ENCODE assay signal across 11 cellular contexts in genomic region chr13:44132710-44133109, GRCh38.
DNase-seq lines count a peak whose midpoint lies in the region; ATAC-seq, FAIRE-seq and TF ChIP-seq lines count a peak whose summit lies in the region.
"Had no signal": no experiment of that assay in that cellular context is flagged by ENCODE, and none has a peak within 500 bp of the region (broad histone marks: within the 10 kb centered on the region; RNA-seq: fewer than 3 reads in every experiment).

No MANE protein-coding gene starts in this region.

- no peak for TF ChIP-seq EP300 in K562 (IDR thresholded peaks at IDR 0.05; ENCODE audit: low read length)

- in situ Hi-C loops in K562 (cut with MboI), result no loop called here

- H3K4me2 ChIP-seq in K562 (ENCODE audit: insufficient read depth, low read length), result no peak overlapping the region

- H3K4me1 Mint-ChIP-seq in CD8-positive, alpha-beta memory T cell, result no peaks in the 10 kb centered on the region

- no peaks in the 10 kb centered on the region for H3K4me1 ChIP-seq in K562 (replicated peaks in 1 of 2; ENCODE audit: control insufficient read depth in 2 of 2, insufficient read depth in 2 of 2, low read length in 2 of 2)
- peaks cover 2% of the 10 kb centered on the region for H3K4me1 ChIP-seq in right cardiac atrium (ENCODE audit: control insufficient read depth, insufficient read depth, low read length)
- peaks cover 0 to 6% (median 0%) of the 10 kb centered on the region in 6 donors for H3K4me1 ChIP-seq in spleen
- H3K4me1 ChIP-seq in CD8-positive, alpha-beta memory T cell (ENCODE audit: insufficient read depth, low read length), result no peaks in the 10 kb centered on the region
- H3K4me1 ChIP-seq: colonic mucosa, uterus had no signal

- no peak for TF ChIP-seq RAD21 in K562 (CRISPR knock-in tag; conservative IDR thresholded peaks at IDR 0.05 in 1 of 2, IDR thresholded peaks at IDR 0.05 in 1 of 2)

- DNase-seq in HT1080 (ENCODE audit: low read depth) (peak; percentile 89), K562 (ENCODE audit: extremely low read depth in 1 of 4, low spot score in 3 of 4) (peak in 1 of 4 experiments; percentile 13), right cardiac atrium (peak; percentile 80 to 90 (median 87)), spleen (peak; percentile 89), NCI-H2227 (lab: John Stamatoyannopoulos, UW; ENCODE audit: unreplicated experiment) (no peak), NCI-H2196 treated with DMSO at 0.1 percent for 48 hours (lab: John Stamatoyannopoulos, UW; ENCODE audit: unreplicated experiment) (no peak)
- no peak for DNase-seq in stimulated activated naive CD4-positive, alpha-beta T cell (lab: John Stamatoyannopoulos, UW)
- DNase-seq in CD8-positive, alpha-beta memory T cell, result no peak
- DNase-seq: colonic mucosa, SHP77 treated with DMSO at 0.1 percent for 48 hours had no signal

- H3K9me3 ChIP-seq in K562 (replicated peaks; ENCODE audit: control insufficient read depth, insufficient read depth, low read depth, low read length), result no peaks in the 10 kb centered on the region
- no peaks in the 10 kb centered on the region for H3K9me3 ChIP-seq in right cardiac atrium (ENCODE audit: control insufficient read depth, low read length)
- H3K9me3 ChIP-seq in spleen, result no peaks in the 10 kb centered on the region
- H3K9me3 ChIP-seq in CD8-positive, alpha-beta memory T cell (ENCODE audit: low read length), result no peaks in the 10 kb centered on the region
- H3K9me3 ChIP-seq: colonic mucosa, uterus had no signal

- no peaks in the 10 kb centered on the region for H3K36me3 Mint-ChIP-seq in CD8-positive, alpha-beta memory T cell

- BruUV-seq in K562 (replicated peaks; lab: Mats Ljungman, UMichigan), result no TSS peak

- POLR2A ChIA-PET in K562 (lab: Yijun Ruan, JAX), result no interaction called here
- POLR2A ChIA-PET in CD8-positive, alpha-beta memory T cell (lab: Charles Lee), result no interaction called here

- H3K4me3 Mint-ChIP-seq in CD8-positive, alpha-beta memory T cell, result no peak overlapping the region

- no peaks in the 10 kb centered on the region for H3K9me1 ChIP-seq in K562 (ENCODE audit: control insufficient read depth, insufficient read depth, low read length)

- CTCF ChIA-PET in K562 (lab: Yijun Ruan, JAX; ENCODE audit: low intra/inter-chr PET ratio), result no interaction called here
- CTCF ChIA-PET in CD8-positive, alpha-beta memory T cell (lab: Charles Lee), result interaction anchor here (1.1 kb wide), 1 partner anchor 837 kb away, joined by 3 read pairs; no protein-coding TSS in a partner anchor

- H3K4me3 ChIP-seq in K562, result no peak overlapping the region
- no peak overlapping the region for H3K4me3 ChIP-seq in right cardiac atrium (ENCODE audit: low read length)
- no peak overlapping the region for H3K4me3 ChIP-seq in spleen
- no peak overlapping the region for H3K4me3 ChIP-seq in CD8-positive, alpha-beta memory T cell (ENCODE audit: low read length)
- H3K4me3 ChIP-seq: colonic mucosa, uterus had no signal

- no peak overlapping the region for H3K27ac ChIP-seq in K562 (ENCODE audit: extremely low read depth, low read depth, low read length)
- H3K27ac ChIP-seq in right cardiac atrium (ENCODE audit: low read length), result peak overlapping the region; percentile 56
- H3K27ac ChIP-seq in spleen, result peak overlapping the region in 6 of 8 donors; percentile 41 to 74 (median 53)
- no peak overlapping the region for H3K27ac ChIP-seq in CD8-positive, alpha-beta memory T cell (ENCODE audit: low read depth, low read length)
- H3K27ac ChIP-seq: colonic mucosa, uterus had no signal

- H3K9me3 Mint-ChIP-seq in CD8-positive, alpha-beta memory T cell, result no peaks in the 10 kb centered on the region

- intact Hi-C loops in K562 (cut with micrococcal nuclease), result no loop called here
- intact Hi-C loops in right cardiac atrium (cut with DNase I), result no loop called here
- intact Hi-C loops in spleen (cut with DNase I; ENCODE audit: low total_unique reads), result no loop called here

- peaks cover 9 to 40% of the 10 kb centered on the region in 2 donors for H3K27me3 Mint-ChIP-seq in CD8-positive, alpha-beta memory T cell

- FAIRE-seq in K562 (lab: Jason Lieb, UNC), result no peak

- TF ChIP-seq POLR2A in K562 (conservative IDR thresholded peaks at IDR 0.05) (no peak), spleen (IDR thresholded peaks at IDR 0.05) (no peak)

- peak overlapping the region in 1 of 8 donors; percentile 32 for H3K27ac Mint-ChIP-seq in CD8-positive, alpha-beta memory T cell

- H3K79me2 ChIP-seq in K562 (ENCODE audit: control insufficient read depth, insufficient read depth, low read length), result no peaks in the 10 kb centered on the region

- 5% methylated on average over 5 of the region's 6 CpGs for WGBS in K562 (ENCODE audit: insufficient coverage, low coverage, missing lambda C conversion rate)
- WGBS in right cardiac atrium, result 29% methylated on average over 6 of the region's 6 CpGs
- 31 to 56% (median 46%) methylated on average over 6 of the region's 6 CpGs for WGBS in spleen, 5 donors

- H3K9ac ChIP-seq in K562 (ENCODE audit: insufficient read depth in 1 of 2, low read depth in 2 of 2, low read length in 2 of 2), result no peak overlapping the region

- 0 out of 2 replicates have a peak overlapping the region, but pooled peaks have one; percentile 40 for H2AFZ ChIP-seq in K562 (ENCODE audit: low read depth, low read length)

- no peaks in the 10 kb centered on the region for H3K36me3 ChIP-seq in K562 (ENCODE audit: control insufficient read depth, insufficient read depth, low read length)
- H3K36me3 ChIP-seq in spleen, result no peaks in the 10 kb centered on the region
- no peaks in the 10 kb centered on the region for H3K36me3 ChIP-seq in CD8-positive, alpha-beta memory T cell (ENCODE audit: insufficient read depth, low read length)
- H3K36me3 ChIP-seq: colonic mucosa, uterus had no signal

- ATAC-seq in K562 (no peak), right cardiac atrium (peak; percentile 96)

- TF ChIP-seq CTCF in K562 (IDR thresholded peaks at IDR 0.05 in 2 of 3, conservative IDR thresholded peaks at IDR 0.05 in 1 of 3; ENCODE audit: insufficient read depth in 2 of 3, low read depth in 1 of 3, low read length in 3 of 3) (no peak), spleen (IDR thresholded peaks at IDR 0.05 in 8 of 11, conservative IDR thresholded peaks at IDR 0.05 in 3 of 11) (no peak)

- H4K20me1 ChIP-seq in K562 (replicated peaks; ENCODE audit: control insufficient read depth, insufficient read depth, low read length), result no peaks in the 10 kb centered on the region

- H3K27me3 ChIP-seq in K562 (ENCODE audit: control insufficient read depth in 2 of 2, insufficient read depth in 2 of 2, low read length in 2 of 2), result peaks cover 2 to 12% of the 10 kb centered on the region in 2 experiments; a peak in 4 of 5 replicates
- H3K27me3 ChIP-seq in right cardiac atrium (ENCODE audit: control insufficient read depth, insufficient read depth), result no peaks in the 10 kb centered on the region
- H3K27me3 ChIP-seq in spleen (replicated peaks in 1 of 7), result no peaks in the 10 kb centered on the region
- H3K27me3 ChIP-seq in CD8-positive, alpha-beta memory T cell (ENCODE audit: insufficient read depth, low read length, poor library complexity, severe bottlenecking), result peaks cover 3% of the 10 kb centered on the region
- H3K27me3 ChIP-seq: colonic mucosa, uterus had no signal

TF ChIP-seq in K562, 482 proteins besides CTCF, POLR2A, EP300 and RAD21 (continues in another document):
- TF ChIP-seq ZNF232 (CRISPR knock-in tag; IDR thresholded peaks at IDR 0.05), result no peak

Comparison
In these comparisons a context has a peak if more than half of its experiments do, and no peak if none do; other contexts are left out.
1. DNase-seq: peak in HT1080 (single experiment), right cardiac atrium (3 of 3) and spleen (single experiment); none in NCI-H2227 (single experiment), stimulated activated naive CD4-positive, alpha-beta T cell (0 of 6), CD8-positive, alpha-beta memory T cell (0 of 5) and NCI-H2196 treated with DMSO at 0.1 percent for 48 hours (single experiment).
2. H3K27ac ChIP-seq: peak in right cardiac atrium (single experiment) and spleen (6 of 8); none in K562 (single experiment) and CD8-positive, alpha-beta memory T cell (single experiment).